1 cellular context compared by ENCODE assay signal in the genomic region with DNA sequence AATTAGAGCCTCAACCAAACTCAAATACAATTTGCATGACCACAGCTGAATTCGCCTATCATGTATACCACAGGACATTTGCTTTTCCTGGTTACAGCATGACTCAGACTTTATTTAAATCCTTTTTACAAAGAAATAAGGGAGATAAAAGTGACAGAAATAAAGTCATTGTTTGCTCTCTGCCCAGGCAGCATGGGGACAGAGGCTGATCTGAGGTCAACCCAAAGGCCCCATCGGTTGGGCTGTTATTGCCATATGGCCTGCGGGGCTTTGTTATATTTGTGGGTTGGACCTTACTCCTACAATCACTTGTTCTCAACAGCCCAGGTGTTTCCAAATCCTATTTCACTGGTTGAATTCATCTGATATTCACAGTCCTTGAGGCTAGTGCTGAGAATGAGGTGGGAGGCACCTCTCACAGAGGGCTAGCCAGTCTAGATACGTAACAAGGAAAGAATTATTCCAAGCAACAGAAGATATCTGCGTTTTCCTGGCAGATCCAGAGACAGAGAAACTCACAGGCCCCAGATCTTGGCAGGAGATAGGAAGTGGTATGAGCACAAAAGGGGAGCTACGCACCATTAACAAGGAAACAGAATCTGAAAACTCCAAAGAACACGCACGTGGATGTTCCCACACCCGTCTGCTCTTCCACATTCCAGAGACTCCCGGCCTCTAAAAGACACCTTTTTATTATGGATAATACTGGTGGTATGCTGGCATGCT.
TF ChIP-seq lines count a peak whose summit lies in the region.

No MANE protein-coding gene starts in this region.

TF ChIP-seq in HepG2, 621 proteins besides CTCF, POLR2A, EP300 and RAD21 (continued from another document and continues in another):
- TF ChIP-seq, protein P1, sequence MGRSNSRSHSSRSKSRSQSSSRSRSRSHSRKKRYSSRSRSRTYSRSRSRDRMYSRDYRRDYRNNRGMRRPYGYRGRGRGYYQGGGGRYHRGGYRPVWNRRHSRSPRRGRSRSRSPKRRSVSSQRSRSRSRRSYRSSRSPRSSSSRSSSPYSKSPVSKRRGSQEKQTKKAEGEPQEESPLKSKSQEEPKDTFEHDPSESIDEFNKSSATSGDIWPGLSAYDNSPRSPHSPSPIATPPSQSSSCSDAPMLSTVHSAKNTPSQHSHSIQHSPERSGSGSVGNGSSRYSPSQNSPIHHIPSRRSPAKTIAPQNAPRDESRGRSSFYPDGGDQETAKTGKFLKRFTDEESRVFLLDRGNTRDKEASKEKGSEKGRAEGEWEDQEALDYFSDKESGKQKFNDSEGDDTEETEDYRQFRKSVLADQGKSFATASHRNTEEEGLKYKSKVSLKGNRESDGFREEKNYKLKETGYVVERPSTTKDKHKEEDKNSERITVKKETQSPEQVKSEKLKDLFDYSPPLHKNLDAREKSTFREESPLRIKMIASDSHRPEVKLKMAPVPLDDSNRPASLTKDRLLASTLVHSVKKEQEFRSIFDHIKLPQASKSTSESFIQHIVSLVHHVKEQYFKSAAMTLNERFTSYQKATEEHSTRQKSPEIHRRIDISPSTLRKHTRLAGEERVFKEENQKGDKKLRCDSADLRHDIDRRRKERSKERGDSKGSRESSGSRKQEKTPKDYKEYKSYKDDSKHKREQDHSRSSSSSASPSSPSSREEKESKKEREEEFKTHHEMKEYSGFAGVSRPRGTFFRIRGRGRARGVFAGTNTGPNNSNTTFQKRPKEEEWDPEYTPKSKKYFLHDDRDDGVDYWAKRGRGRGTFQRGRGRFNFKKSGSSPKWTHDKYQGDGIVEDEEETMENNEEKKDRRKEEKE (IDR thresholded peaks at IDR 0.05), result no peak
- no peak for TF ChIP-seq NFKBIZ (CRISPR knock-in tag; IDR thresholded peaks at IDR 0.05)
- no peak for TF ChIP-seq SUZ12 (IDR thresholded peaks at IDR 0.05; ENCODE audit: low read depth, low read length)
- peak; percentile 62; the same call in 1 of the 2 replicates for TF ChIP-seq PHF21A (CRISPR knock-in tag; IDR thresholded peaks at IDR 0.05)
- no peak for TF ChIP-seq FOXP1 (IDR thresholded peaks at IDR 0.05)
- TF ChIP-seq FOXP1 (CRISPR knock-in tag; IDR thresholded peaks at IDR 0.05), result peak; percentile 53; the same call in 1 of the 2 replicates
- TF ChIP-seq, protein P2, sequence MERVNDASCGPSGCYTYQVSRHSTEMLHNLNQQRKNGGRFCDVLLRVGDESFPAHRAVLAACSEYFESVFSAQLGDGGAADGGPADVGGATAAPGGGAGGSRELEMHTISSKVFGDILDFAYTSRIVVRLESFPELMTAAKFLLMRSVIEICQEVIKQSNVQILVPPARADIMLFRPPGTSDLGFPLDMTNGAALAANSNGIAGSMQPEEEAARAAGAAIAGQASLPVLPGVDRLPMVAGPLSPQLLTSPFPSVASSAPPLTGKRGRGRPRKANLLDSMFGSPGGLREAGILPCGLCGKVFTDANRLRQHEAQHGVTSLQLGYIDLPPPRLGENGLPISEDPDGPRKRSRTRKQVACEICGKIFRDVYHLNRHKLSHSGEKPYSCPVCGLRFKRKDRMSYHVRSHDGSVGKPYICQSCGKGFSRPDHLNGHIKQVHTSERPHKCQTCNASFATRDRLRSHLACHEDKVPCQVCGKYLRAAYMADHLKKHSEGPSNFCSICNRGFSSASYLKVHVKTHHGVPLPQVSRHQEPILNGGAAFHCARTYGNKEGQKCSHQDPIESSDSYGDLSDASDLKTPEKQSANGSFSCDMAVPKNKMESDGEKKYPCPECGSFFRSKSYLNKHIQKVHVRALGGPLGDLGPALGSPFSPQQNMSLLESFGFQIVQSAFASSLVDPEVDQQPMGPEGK (CRISPR knock-in tag; IDR thresholded peaks at IDR 0.05), result peak; percentile 36; the same call in 1 of the 2 replicates
- TF ChIP-seq, protein P3, sequence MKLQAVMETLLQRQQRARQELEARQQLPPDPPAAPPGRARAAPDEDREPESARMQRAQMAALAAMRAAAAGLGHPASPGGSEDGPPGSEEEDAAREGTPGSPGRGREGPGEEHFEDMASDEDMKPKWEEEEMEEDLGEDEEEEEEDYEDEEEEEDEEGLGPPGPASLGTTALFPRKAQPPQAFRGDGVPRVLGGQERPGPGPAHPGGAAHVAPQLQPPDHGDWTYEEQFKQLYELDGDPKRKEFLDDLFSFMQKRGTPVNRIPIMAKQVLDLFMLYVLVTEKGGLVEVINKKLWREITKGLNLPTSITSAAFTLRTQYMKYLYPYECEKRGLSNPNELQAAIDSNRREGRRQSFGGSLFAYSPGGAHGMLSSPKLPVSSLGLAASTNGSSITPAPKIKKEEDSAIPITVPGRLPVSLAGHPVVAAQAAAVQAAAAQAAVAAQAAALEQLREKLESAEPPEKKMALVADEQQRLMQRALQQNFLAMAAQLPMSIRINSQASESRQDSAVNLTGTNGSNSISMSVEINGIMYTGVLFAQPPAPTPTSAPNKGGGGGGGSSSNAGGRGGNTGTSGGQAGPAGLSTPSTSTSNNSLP (IDR thresholded peaks at IDR 0.05; ENCODE audit: low read depth, low read length), result peak; percentile 21; the same call in 1 of the 2 replicates
- no peak for TF ChIP-seq SRF (IDR thresholded peaks at IDR 0.05; ENCODE audit: low read depth, low read length)
- peak; percentile 72 for TF ChIP-seq NCOA2 (CRISPR knock-in tag; IDR thresholded peaks at IDR 0.05)
- no peak for TF ChIP-seq ZNF569 (CRISPR knock-in tag; IDR thresholded peaks at IDR 0.05; ENCODE audit: borderline replicate concordance)
- TF ChIP-seq ZNF773 (CRISPR knock-in tag; IDR thresholded peaks at IDR 0.05; ENCODE audit: borderline replicate concordance), result no peak
- TF ChIP-seq STAT5B (CRISPR knock-in tag; IDR thresholded peaks at IDR 0.05), result no peak
- TF ChIP-seq, protein P4, sequence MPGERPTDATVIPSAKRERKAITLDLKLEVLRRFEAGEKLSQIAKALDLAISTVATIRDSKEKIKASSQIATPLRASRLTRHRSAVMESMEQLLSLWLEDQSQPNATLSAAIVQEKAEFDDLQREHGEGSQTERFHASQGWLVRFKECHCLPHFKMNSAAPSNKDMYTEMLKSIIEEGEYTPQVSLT (CRISPR knock-in tag; IDR thresholded peaks at IDR 0.05; ENCODE audit: borderline replicate concordance, low read depth), result no peak
- no peak for TF ChIP-seq IKZF1 (IDR thresholded peaks at IDR 0.05)
- TF ChIP-seq, protein P5, sequence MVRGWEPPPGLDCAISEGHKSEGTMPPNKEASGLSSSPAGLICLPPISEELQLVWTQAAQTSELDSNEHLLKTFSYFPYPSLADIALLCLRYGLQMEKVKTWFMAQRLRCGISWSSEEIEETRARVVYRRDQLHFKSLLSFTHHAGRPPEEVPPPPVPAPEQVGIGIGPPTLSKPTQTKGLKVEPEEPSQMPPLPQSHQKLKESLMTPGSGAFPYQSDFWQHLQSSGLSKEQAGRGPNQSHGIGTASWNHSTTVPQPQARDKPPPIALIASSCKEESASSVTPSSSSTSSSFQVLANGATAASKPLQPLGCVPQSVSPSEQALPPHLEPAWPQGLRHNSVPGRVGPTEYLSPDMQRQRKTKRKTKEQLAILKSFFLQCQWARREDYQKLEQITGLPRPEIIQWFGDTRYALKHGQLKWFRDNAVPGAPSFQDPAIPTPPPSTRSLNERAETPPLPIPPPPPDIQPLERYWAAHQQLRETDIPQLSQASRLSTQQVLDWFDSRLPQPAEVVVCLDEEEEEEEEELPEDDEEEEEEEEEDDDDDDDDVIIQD (CRISPR knock-in tag; IDR thresholded peaks at IDR 0.05; ENCODE audit: low read depth), result 0 out of 2 replicates have a peak, but pooled peaks have one; percentile 27
- TF ChIP-seq ZNF253 (CRISPR knock-in tag; IDR thresholded peaks at IDR 0.05; ENCODE audit: borderline replicate concordance), result no peak
- peak; percentile 67; the same call in 1 of the 2 replicates for TF ChIP-seq FOSL1 (CRISPR knock-in tag; IDR thresholded peaks at IDR 0.05; ENCODE audit: borderline replicate concordance)
- no peak for TF ChIP-seq FIP1L1 (IDR thresholded peaks at IDR 0.05; ENCODE audit: borderline replicate concordance, insufficient read depth, low read depth, low read length)
- TF ChIP-seq SP5 (CRISPR knock-in tag; IDR thresholded peaks at IDR 0.05; ENCODE audit: borderline replicate concordance, low read depth), result peak; percentile 71
- TF ChIP-seq ZMYM3 (CRISPR knock-in tag; IDR thresholded peaks at IDR 0.05), result peak; percentile 82; the same call in 1 of the 2 replicates
- TF ChIP-seq TSC22D2 (CRISPR knock-in tag; IDR thresholded peaks at IDR 0.05; ENCODE audit: borderline replicate concordance), result no peak
- TF ChIP-seq, protein P6, sequence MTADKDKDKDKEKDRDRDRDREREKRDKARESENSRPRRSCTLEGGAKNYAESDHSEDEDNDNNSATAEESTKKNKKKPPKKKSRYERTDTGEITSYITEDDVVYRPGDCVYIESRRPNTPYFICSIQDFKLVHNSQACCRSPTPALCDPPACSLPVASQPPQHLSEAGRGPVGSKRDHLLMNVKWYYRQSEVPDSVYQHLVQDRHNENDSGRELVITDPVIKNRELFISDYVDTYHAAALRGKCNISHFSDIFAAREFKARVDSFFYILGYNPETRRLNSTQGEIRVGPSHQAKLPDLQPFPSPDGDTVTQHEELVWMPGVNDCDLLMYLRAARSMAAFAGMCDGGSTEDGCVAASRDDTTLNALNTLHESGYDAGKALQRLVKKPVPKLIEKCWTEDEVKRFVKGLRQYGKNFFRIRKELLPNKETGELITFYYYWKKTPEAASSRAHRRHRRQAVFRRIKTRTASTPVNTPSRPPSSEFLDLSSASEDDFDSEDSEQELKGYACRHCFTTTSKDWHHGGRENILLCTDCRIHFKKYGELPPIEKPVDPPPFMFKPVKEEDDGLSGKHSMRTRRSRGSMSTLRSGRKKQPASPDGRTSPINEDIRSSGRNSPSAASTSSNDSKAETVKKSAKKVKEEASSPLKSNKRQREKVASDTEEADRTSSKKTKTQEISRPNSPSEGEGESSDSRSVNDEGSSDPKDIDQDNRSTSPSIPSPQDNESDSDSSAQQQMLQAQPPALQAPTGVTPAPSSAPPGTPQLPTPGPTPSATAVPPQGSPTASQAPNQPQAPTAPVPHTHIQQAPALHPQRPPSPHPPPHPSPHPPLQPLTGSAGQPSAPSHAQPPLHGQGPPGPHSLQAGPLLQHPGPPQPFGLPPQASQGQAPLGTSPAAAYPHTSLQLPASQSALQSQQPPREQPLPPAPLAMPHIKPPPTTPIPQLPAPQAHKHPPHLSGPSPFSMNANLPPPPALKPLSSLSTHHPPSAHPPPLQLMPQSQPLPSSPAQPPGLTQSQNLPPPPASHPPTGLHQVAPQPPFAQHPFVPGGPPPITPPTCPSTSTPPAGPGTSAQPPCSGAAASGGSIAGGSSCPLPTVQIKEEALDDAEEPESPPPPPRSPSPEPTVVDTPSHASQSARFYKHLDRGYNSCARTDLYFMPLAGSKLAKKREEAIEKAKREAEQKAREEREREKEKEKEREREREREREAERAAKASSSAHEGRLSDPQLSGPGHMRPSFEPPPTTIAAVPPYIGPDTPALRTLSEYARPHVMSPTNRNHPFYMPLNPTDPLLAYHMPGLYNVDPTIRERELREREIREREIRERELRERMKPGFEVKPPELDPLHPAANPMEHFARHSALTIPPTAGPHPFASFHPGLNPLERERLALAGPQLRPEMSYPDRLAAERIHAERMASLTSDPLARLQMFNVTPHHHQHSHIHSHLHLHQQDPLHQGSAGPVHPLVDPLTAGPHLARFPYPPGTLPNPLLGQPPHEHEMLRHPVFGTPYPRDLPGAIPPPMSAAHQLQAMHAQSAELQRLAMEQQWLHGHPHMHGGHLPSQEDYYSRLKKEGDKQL (CRISPR knock-in tag; IDR thresholded peaks at IDR 0.05; ENCODE audit: low read depth), result 0 out of 2 replicates have a peak, but pooled peaks have one; percentile 43
- TF ChIP-seq, protein P7, sequence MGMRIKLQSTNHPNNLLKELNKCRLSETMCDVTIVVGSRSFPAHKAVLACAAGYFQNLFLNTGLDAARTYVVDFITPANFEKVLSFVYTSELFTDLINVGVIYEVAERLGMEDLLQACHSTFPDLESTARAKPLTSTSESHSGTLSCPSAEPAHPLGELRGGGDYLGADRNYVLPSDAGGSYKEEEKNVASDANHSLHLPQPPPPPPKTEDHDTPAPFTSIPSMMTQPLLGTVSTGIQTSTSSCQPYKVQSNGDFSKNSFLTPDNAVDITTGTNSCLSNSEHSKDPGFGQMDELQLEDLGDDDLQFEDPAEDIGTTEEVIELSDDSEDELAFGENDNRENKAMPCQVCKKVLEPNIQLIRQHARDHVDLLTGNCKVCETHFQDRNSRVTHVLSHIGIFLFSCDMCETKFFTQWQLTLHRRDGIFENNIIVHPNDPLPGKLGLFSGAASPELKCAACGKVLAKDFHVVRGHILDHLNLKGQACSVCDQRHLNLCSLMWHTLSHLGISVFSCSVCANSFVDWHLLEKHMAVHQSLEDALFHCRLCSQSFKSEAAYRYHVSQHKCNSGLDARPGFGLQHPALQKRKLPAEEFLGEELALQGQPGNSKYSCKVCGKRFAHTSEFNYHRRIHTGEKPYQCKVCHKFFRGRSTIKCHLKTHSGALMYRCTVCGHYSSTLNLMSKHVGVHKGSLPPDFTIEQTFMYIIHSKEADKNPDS (CRISPR knock-in tag; IDR thresholded peaks at IDR 0.05), result no peak
- no peak for TF ChIP-seq ZSCAN31 (CRISPR knock-in tag; IDR thresholded peaks at IDR 0.05; ENCODE audit: low read depth)
- TF ChIP-seq THAP11 (CRISPR knock-in tag; IDR thresholded peaks at IDR 0.05), result 0 out of 2 replicates have a peak, but pooled peaks have one; percentile 26
- TF ChIP-seq, protein P8, sequence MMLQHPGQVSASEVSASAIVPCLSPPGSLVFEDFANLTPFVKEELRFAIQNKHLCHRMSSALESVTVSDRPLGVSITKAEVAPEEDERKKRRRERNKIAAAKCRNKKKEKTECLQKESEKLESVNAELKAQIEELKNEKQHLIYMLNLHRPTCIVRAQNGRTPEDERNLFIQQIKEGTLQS (CRISPR knock-in tag; IDR thresholded peaks at IDR 0.05), result peak; percentile 26; the same call in 1 of the 2 replicates
- no peak for TF ChIP-seq SP140L (CRISPR knock-in tag; IDR thresholded peaks at IDR 0.05; ENCODE audit: borderline replicate concordance)
- TF ChIP-seq, protein P9, sequence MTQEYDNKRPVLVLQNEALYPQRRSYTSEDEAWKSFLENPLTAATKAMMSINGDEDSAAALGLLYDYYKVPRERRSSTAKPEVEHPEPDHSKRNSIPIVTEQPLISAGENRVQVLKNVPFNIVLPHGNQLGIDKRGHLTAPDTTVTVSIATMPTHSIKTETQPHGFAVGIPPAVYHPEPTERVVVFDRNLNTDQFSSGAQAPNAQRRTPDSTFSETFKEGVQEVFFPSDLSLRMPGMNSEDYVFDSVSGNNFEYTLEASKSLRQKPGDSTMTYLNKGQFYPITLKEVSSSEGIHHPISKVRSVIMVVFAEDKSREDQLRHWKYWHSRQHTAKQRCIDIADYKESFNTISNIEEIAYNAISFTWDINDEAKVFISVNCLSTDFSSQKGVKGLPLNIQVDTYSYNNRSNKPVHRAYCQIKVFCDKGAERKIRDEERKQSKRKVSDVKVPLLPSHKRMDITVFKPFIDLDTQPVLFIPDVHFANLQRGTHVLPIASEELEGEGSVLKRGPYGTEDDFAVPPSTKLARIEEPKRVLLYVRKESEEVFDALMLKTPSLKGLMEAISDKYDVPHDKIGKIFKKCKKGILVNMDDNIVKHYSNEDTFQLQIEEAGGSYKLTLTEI (CRISPR knock-in tag; conservative IDR thresholded peaks at IDR 0.05), result no peak
- TF ChIP-seq ADNP (CRISPR knock-in tag; IDR thresholded peaks at IDR 0.05), result no peak
